Comparison of ENCODE assay signal across 1 cellular context in the genomic region with DNA sequence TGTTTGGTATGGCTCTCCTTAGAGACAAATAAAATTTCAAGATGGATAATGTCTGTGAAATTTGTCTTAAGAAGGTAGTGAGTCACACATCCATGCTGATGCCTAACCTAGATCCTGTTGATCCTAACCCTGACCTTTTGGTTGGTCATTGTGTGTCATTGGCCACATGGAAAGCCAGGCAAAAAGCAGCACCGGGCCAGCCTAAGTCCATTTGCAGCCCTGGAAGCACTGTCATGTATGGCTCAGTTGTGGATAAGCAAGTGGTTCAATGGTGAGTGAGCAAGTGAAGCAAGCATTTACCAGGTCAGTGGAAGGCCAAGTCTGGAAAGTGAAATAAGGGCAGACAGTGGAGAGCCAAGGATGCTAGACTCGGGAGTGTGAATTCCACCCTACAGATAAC.
TF ChIP-seq lines count a peak whose summit lies in the region.

No MANE protein-coding gene starts in this region.

TF ChIP-seq in SK-N-SH treated with all-trans-retinoic acid at 6 μM for 48 hours, 23 proteins besides CTCF, POLR2A, EP300 and RAD21 (continued from another document):
- TF ChIP-seq, protein P1, sequence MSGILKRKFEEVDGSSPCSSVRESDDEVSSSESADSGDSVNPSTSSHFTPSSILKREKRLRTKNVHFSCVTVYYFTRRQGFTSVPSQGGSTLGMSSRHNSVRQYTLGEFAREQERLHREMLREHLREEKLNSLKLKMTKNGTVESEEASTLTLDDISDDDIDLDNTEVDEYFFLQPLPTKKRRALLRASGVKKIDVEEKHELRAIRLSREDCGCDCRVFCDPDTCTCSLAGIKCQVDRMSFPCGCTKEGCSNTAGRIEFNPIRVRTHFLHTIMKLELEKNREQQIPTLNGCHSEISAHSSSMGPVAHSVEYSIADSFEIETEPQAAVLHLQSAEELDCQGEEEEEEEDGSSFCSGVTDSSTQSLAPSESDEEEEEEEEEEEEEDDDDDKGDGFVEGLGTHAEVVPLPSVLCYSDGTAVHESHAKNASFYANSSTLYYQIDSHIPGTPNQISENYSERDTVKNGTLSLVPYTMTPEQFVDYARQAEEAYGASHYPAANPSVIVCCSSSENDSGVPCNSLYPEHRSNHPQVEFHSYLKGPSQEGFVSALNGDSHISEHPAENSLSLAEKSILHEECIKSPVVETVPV (CRISPR knock-in tag; IDR thresholded peaks at IDR 0.05) = no peak
- no peak for TF ChIP-seq CSDC2 (CRISPR knock-in tag; IDR thresholded peaks at IDR 0.05)
